In genomic region chr3:33798418-33799201, GRCh38 we compare ENCODE assay signal across 1 cellular context.
TF ChIP-seq lines count a peak whose summit lies in the region.

TSS of gene PDCD6IP (plus strand) at chr3:33798630. CDS start at chr3:33798729, 99 bp downstream.

TF ChIP-seq in HepG2, 621 proteins besides CTCF, POLR2A, EP300 and RAD21 (continued from another document and continues in another):
- TF ChIP-seq HBP1 (CRISPR knock-in tag; IDR thresholded peaks at IDR 0.05; ENCODE audit: low read depth) (no peak), BCL3 (CRISPR knock-in tag; IDR thresholded peaks at IDR 0.05) (peak; percentile 89; the same call in 1 of the 2 replicates), ZNF3 (CRISPR knock-in tag; IDR thresholded peaks at IDR 0.05) (peak; percentile 48; the same call in 1 of the 2 replicates), PITX1 (CRISPR knock-in tag; IDR thresholded peaks at IDR 0.05) (peak; percentile 71; the same call in 1 of the 2 replicates), ZNF605 (CRISPR knock-in tag; IDR thresholded peaks at IDR 0.05) (peak; percentile 94), DMAP1 (CRISPR knock-in tag; IDR thresholded peaks at IDR 0.05) (peak; percentile 88), ZNF24 (IDR thresholded peaks at IDR 0.05) (no peak), NR3C1 (CRISPR knock-in tag; IDR thresholded peaks at IDR 0.05) (no peak), ZNF772 (CRISPR knock-in tag; IDR thresholded peaks at IDR 0.05) (peak; percentile 99), GLI4 (CRISPR knock-in tag; IDR thresholded peaks at IDR 0.05; ENCODE audit: borderline replicate concordance) (peak; percentile 92; the same call in 1 of the 2 replicates), ATAD3A (CRISPR knock-in tag; IDR thresholded peaks at IDR 0.05) (no peak), PRDM15 (CRISPR knock-in tag; IDR thresholded peaks at IDR 0.05) (peak; percentile 54; the same call in 1 of the 2 replicates), ZNF550 (CRISPR knock-in tag; IDR thresholded peaks at IDR 0.05; ENCODE audit: borderline replicate concordance) (peak; percentile 81; the same call in 1 of the 2 replicates), ZNF556 (CRISPR knock-in tag; IDR thresholded peaks at IDR 0.05; ENCODE audit: borderline replicate concordance) (no peak), MIER2 (CRISPR knock-in tag; IDR thresholded peaks at IDR 0.05) (no peak), ZNF362 (CRISPR knock-in tag; IDR thresholded peaks at IDR 0.05; ENCODE audit: borderline replicate concordance) (no peak; the same call in 1 of the 2 replicates), ZNF136 (CRISPR knock-in tag; IDR thresholded peaks at IDR 0.05; ENCODE audit: low read depth) (peak; percentile 80; the same call in 1 of the 2 replicates), LCORL (IDR thresholded peaks at IDR 0.05) (no peak), LCORL (CRISPR knock-in tag; IDR thresholded peaks at IDR 0.05) (peak; percentile 86), ELF4 (CRISPR knock-in tag; IDR thresholded peaks at IDR 0.05; ENCODE audit: borderline replicate concordance) (peak; percentile 99), RNF2 (conservative IDR thresholded peaks at IDR 0.05; ENCODE audit: low read depth) (peak; percentile 78; the same call in 1 of the 2 replicates), ZNF790 (CRISPR knock-in tag; IDR thresholded peaks at IDR 0.05; ENCODE audit: borderline replicate concordance) (peak; percentile 76; the same call in 1 of the 2 replicates), NFE2 (CRISPR knock-in tag; IDR thresholded peaks at IDR 0.05) (no peak), ZNF230 (CRISPR knock-in tag; IDR thresholded peaks at IDR 0.05) (peak; percentile 83), ZNF563 (CRISPR knock-in tag; IDR thresholded peaks at IDR 0.05) (peak; percentile 71; the same call in 1 of the 2 replicates), PHF5A (CRISPR knock-in tag; IDR thresholded peaks at IDR 0.05; ENCODE audit: low read depth, unreplicated experiment) (no peak), ZNF781 (CRISPR knock-in tag; IDR thresholded peaks at IDR 0.05; ENCODE audit: borderline replicate concordance, not compliant biosample characterization) (peak; percentile 90), ASH2L (IDR thresholded peaks at IDR 0.05; ENCODE audit: insufficient read length, low read depth, low read length) (peak; percentile 98), PREB (CRISPR knock-in tag; IDR thresholded peaks at IDR 0.05) (no peak), POLR2G (IDR thresholded peaks at IDR 0.05; ENCODE audit: low read depth, low read length) (peak; percentile 91), ZC3H13 (CRISPR knock-in tag; IDR thresholded peaks at IDR 0.05) (peak; percentile 86; the same call in 1 of the 2 replicates), RARG (CRISPR knock-in tag; IDR thresholded peaks at IDR 0.05; ENCODE audit: low read depth) (no peak), ZBTB21 (CRISPR knock-in tag; IDR thresholded peaks at IDR 0.05) (no peak), RARA (CRISPR knock-in tag; IDR thresholded peaks at IDR 0.05) (no peak), STAT6 (CRISPR knock-in tag; IDR thresholded peaks at IDR 0.05; ENCODE audit: borderline replicate concordance) (peak; percentile 60; the same call in 1 of the 2 replicates), ZIK1 (CRISPR knock-in tag; IDR thresholded peaks at IDR 0.05; ENCODE audit: borderline replicate concordance, low read depth) (peak; percentile 79; the same call in 1 of the 2 replicates), ZBTB38 (CRISPR knock-in tag; IDR thresholded peaks at IDR 0.05) (peak; percentile 52), HNRNPUL1 (IDR thresholded peaks at IDR 0.05; ENCODE audit: low read depth, low read length) (no peak), ZSCAN22 (CRISPR knock-in tag; IDR thresholded peaks at IDR 0.05) (no peak), YEATS2 (CRISPR knock-in tag; IDR thresholded peaks at IDR 0.05; ENCODE audit: borderline replicate concordance) (no peak; the same call in 1 of the 2 replicates), MAX (IDR thresholded peaks at IDR 0.05) (peak; percentile 75), ZBED4 (CRISPR knock-in tag; IDR thresholded peaks at IDR 0.05; ENCODE audit: borderline replicate concordance) (no peak; the same call in 1 of the 2 replicates)
